In genomic region chr16:84500531-84500930, GRCh38 we compare ENCODE assay signal across 18 cellular contexts. TPM values are rescaled to one million over a fixed set of nuclear protein-coding genes. Genes with fewer than 3 reads are reported as not detected.
DNase-seq lines count a peak whose midpoint lies in the region; ATAC-seq and TF ChIP-seq lines count a peak whose summit lies in the region.
"Had no signal": no experiment of that assay in that cellular context is flagged by ENCODE, and none has a peak within 500 bp of the region (broad histone marks: within the 10 kb centered on the region; RNA-seq: fewer than 3 reads in every experiment).

No MANE protein-coding gene starts in this region.

- no peak for ATAC-seq in HCT116
- ATAC-seq: HepG2 had no signal

- no peak for TF ChIP-seq POLR2A in HCT116 (IDR thresholded peaks at IDR 0.05; ENCODE audit: borderline replicate concordance, extremely low read depth, insufficient read depth, insufficient read length)

- H3K4me3 ChIP-seq in HCT116 (replicated peaks in 1 of 2; ENCODE audit: low read depth in 1 of 2, low read length in 2 of 2) (peak overlapping the region in 1 of 2 experiments; percentile 29; a peak in 2 of 4 replicates), hepatocyte (no peak overlapping the region), skeletal muscle satellite cell (ENCODE audit: low read length) (no peak overlapping the region), Karpas-422 (ENCODE audit: low read length) (no peak overlapping the region)
- H3K4me3 ChIP-seq: SJSA1 had no signal

- TF ChIP-seq RAD21 in HCT116 (IDR thresholded peaks at IDR 0.05; ENCODE audit: low read depth) = no peak

- H3K36me3 ChIP-seq in HCT116 (ENCODE audit: control insufficient read depth in 1 of 2, insufficient read depth in 2 of 2, low read length in 2 of 2) (peaks cover 17 to 33% of the 10 kb centered on the region in 2 experiments), hepatocyte (replicated peaks; ENCODE audit: insufficient read depth, low read depth) (no peaks in the 10 kb centered on the region), skeletal muscle satellite cell (ENCODE audit: insufficient read depth, low read length) (peaks cover 59% of the 10 kb centered on the region), Karpas-422 (ENCODE audit: insufficient read depth, low read length) (no peaks in the 10 kb centered on the region)

- TF ChIP-seq CTCF in HCT116 (IDR thresholded peaks at IDR 0.05 in 2 of 3, conservative IDR thresholded peaks at IDR 0.05 in 1 of 3; ENCODE audit: borderline replicate concordance in 1 of 3, insufficient read depth in 1 of 3, low read depth in 2 of 3, low read length in 2 of 3) = no peak
- no peak for TF ChIP-seq CTCF in RWPE1 (conservative IDR thresholded peaks at IDR 0.05; ENCODE audit: low read depth)
- TF ChIP-seq CTCF in hepatocyte (IDR thresholded peaks at IDR 0.05; ENCODE audit: poor library complexity) = no peak

- H3K9me3 ChIP-seq in HCT116 (ENCODE audit: control insufficient read depth in 1 of 2, insufficient read depth in 1 of 2, low read depth in 1 of 2, low read length in 2 of 2) (no peaks in the 10 kb centered on the region), hepatocyte (ENCODE audit: low read depth) (no peaks in the 10 kb centered on the region), skeletal muscle satellite cell (replicated peaks; ENCODE audit: low read length) (no peaks in the 10 kb centered on the region), Karpas-422 (ENCODE audit: low read length) (no peaks in the 10 kb centered on the region)
- H3K9me3 ChIP-seq: SJSA1 had no signal

- H3K27ac ChIP-seq in HCT116 (ENCODE audit: low read depth, low read length) (peak overlapping the region; percentile 73), RWPE1 (peak overlapping the region; percentile 98), hepatocyte (no peak overlapping the region), Karpas-422 (ENCODE audit: low read length) (no peak overlapping the region)
- H3K27ac ChIP-seq: KMS-11, SJSA1 had no signal

- H3K9me2 ChIP-seq in HCT116 (ENCODE audit: insufficient read depth) (no peaks in the 10 kb centered on the region), hepatocyte (replicated peaks; ENCODE audit: insufficient read depth) (no peaks in the 10 kb centered on the region), Karpas-422 (replicated peaks; ENCODE audit: insufficient read depth, low read length) (no peaks in the 10 kb centered on the region)

- H3K79me2 ChIP-seq in HCT116 (ENCODE audit: insufficient read depth, low read length) (peaks cover 34% of the 10 kb centered on the region), hepatocyte (peaks cover 12% of the 10 kb centered on the region), Karpas-422 (ENCODE audit: low read length) (peaks cover 15% of the 10 kb centered on the region)

- H3K27me3 ChIP-seq in HCT116 (ENCODE audit: insufficient read depth, low read length) = no peaks in the 10 kb centered on the region
- no peaks in the 10 kb centered on the region for H3K27me3 ChIP-seq in hepatocyte
- H3K27me3 ChIP-seq in skeletal muscle satellite cell (ENCODE audit: control insufficient read depth, insufficient read depth, low read length) = no peaks in the 10 kb centered on the region
- no peaks in the 10 kb centered on the region for H3K27me3 ChIP-seq in Karpas-422 (ENCODE audit: low read length)
- H3K27me3 ChIP-seq: SJSA1 had no signal

- POLR2A ChIA-PET in HCT116 (lab: Charles Lee) (no interaction called here), RWPE1 (lab: Yijun Ruan, JAX; ENCODE audit: low non-redundant PET) (no interaction called here)

- H3K9ac ChIP-seq in HCT116 (ENCODE audit: low read length) (peak overlapping the region; percentile 93), skeletal muscle satellite cell (ENCODE audit: low read depth, low read length) (peak overlapping the region; percentile 24), Karpas-422 (ENCODE audit: low read length) (no peak overlapping the region)
- H3K9ac ChIP-seq: KMS-11 had no signal

- intact Hi-C loops in HCT116 (cut with micrococcal nuclease) = loop anchor here (10.0 kb wide), 1 partner anchor 546 kb away; the partner anchor contains the start of gene OSGIN1

- WGBS in hepatocyte (ENCODE audit: low lambda C conversion rate, missing lambda C conversion rate) = 95% methylated on average over 13 of the region's 13 CpGs

- peak overlapping the region; percentile 95 for H3K4me2 ChIP-seq in HCT116 (ENCODE audit: low read length)
- no peak overlapping the region for H3K4me2 ChIP-seq in hepatocyte
- peak overlapping the region; percentile 57 for H3K4me2 ChIP-seq in skeletal muscle satellite cell (ENCODE audit: low read length)
- no peak overlapping the region for H3K4me2 ChIP-seq in Karpas-422 (ENCODE audit: low read depth, low read length, poor library complexity, severe bottlenecking)
- H3K4me2 ChIP-seq: KMS-11 had no signal

- CTCF ChIA-PET in HCT116 (lab: Charles Lee) (no interaction called here), RWPE1 (lab: Yijun Ruan, JAX) (no interaction called here)

- TSS peak; percentile 0 for BruUV-seq in HCT116 (replicated peaks; lab: Mats Ljungman, UMichigan)

- H3K4me1 ChIP-seq in HCT116 (ENCODE audit: control insufficient read depth in 1 of 2, insufficient read depth in 2 of 2, low read length in 2 of 2) (peaks cover 55 to 66% of the 10 kb centered on the region in 2 experiments), hepatocyte (ENCODE audit: insufficient read depth) (peaks cover 12% of the 10 kb centered on the region), skeletal muscle satellite cell (ENCODE audit: control insufficient read depth, insufficient read depth, low read length) (peaks cover 45% of the 10 kb centered on the region), Karpas-422 (ENCODE audit: low read length) (peaks cover 18% of the 10 kb centered on the region)

- DNase-seq in HCT116 (ENCODE audit: low read depth, low spot score) (no peak), RWPE1 (ENCODE audit: low spot score) (no peak), hepatocyte (ENCODE audit: low spot score) (peak; percentile 2), Karpas-422 (no peak), COR-L47 (lab: John Stamatoyannopoulos, UW) (no peak)
- DNase-seq in stimulated activated CD4-positive, alpha-beta T cell treated with anti-CD3 and anti-CD28 coated beads, Interleukin-1b, Interleukin-23, amount 100 ng/mL, for 48 hours = no peak
- DNase-seq: CD4-positive, CD25-positive, alpha-beta regulatory T cell; DMS79; H7; MM.1S; NCI-H1105; NCI-H187; NCI-H69; RPMI8226 had no signal

- H4K20me1 ChIP-seq in HCT116 (ENCODE audit: insufficient read depth) (no peaks in the 10 kb centered on the region), hepatocyte (ENCODE audit: insufficient read depth, poor library complexity, severe bottlenecking) (no peaks in the 10 kb centered on the region), Karpas-422 (ENCODE audit: insufficient read depth, low read depth, low read length) (no peaks in the 10 kb centered on the region)

- RAD21 ChIA-PET in HCT116 (lab: Charles Lee; ENCODE audit: low non-redundant PET in 1 of 2, low total read pairs in 2 of 2, uncharacterized antibody in 2 of 2, unreplicated experiment in 2 of 2) = interaction anchor here in 1 of 2 experiments (0.6 kb wide), 1 partner anchor 223 kb away, joined by 4 read pairs; no protein-coding TSS in a partner anchor

- H2AFZ ChIP-seq in HCT116 (ENCODE audit: low read depth, low read length, poor library complexity, severe bottlenecking) = no peak overlapping the region
- no peak overlapping the region for H2AFZ ChIP-seq in hepatocyte
- H2AFZ ChIP-seq in Karpas-422 (ENCODE audit: low read length) = no peak overlapping the region

TF ChIP-seq in HCT116, 20 proteins besides CTCF, POLR2A, EP300 and RAD21:
- no peak for TF ChIP-seq SIN3A (IDR thresholded peaks at IDR 0.05; ENCODE audit: low read depth)
- no peak for TF ChIP-seq EZH2 (IDR thresholded peaks at IDR 0.05)
- TF ChIP-seq, protein P1, sequence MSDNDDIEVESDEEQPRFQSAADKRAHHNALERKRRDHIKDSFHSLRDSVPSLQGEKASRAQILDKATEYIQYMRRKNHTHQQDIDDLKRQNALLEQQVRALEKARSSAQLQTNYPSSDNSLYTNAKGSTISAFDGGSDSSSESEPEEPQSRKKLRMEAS (IDR thresholded peaks at IDR 0.05) = no peak
- TF ChIP-seq ZFX (IDR thresholded peaks at IDR 0.05) = 0 out of 2 replicates have a peak, but pooled peaks have one; percentile 4

RNA-seq across cellular contexts. Expression of gene MEAK7, which starts 3.9 kb away (rescaled TPM):
- 32.2 TPM for total RNA-seq in HCT116 (2021; ENCODE audit: unreplicated experiment)
- polyA plus RNA-seq in HCT116 (2012) = 21.3 and 23.4 TPM in 2 replicates
- 13.5 and 29.7 TPM in 2 replicates for total RNA-seq in hepatocyte
- 21.6 and 22.6 TPM in 2 replicates for polyA plus RNA-seq in hepatocyte
- total RNA-seq in skeletal muscle satellite cell (2012; rRNA removed) = 27.3 and 40.1 TPM in 2 replicates
- total RNA-seq in Karpas-422 (2014; rRNA removed; shearing (Covaris generic); ENCODE audit: low replicate concordance) = 8.7 and 10.7 TPM in 2 replicates

Comparison
In these comparisons a context has a peak if more than half of its experiments do, and no peak if none do; other contexts are left out.
1. H3K27ac ChIP-seq: peak in HCT116 (single experiment) and RWPE1 (single experiment); none in hepatocyte (single experiment) and Karpas-422 (single experiment).
2. H3K4me2 ChIP-seq: peak in HCT116 (single experiment) and skeletal muscle satellite cell (single experiment); none in hepatocyte (single experiment) and Karpas-422 (single experiment).